ENCODE assay signal across 1 cellular context in genomic region chr13:95564091-95564490, GRCh38.
TF ChIP-seq lines count a peak whose summit lies in the region.

No MANE protein-coding gene starts in this region.

TF ChIP-seq in HepG2, 621 proteins besides CTCF, POLR2A, EP300 and RAD21:
- peak; percentile 37; the same call in 1 of the 2 replicates for TF ChIP-seq STAG1 (CRISPR knock-in tag; IDR thresholded peaks at IDR 0.05)
- TF ChIP-seq CEBPB (IDR thresholded peaks at IDR 0.05; ENCODE audit: borderline replicate concordance, low read depth, low read length): no peak
- TF ChIP-seq ZNF30 (CRISPR knock-in tag; IDR thresholded peaks at IDR 0.05): no peak
TF ChIP-seq in HepG2: peak in this region for 1.
